ENCODE assay signal across 8 cellular contexts in the genomic region with DNA sequence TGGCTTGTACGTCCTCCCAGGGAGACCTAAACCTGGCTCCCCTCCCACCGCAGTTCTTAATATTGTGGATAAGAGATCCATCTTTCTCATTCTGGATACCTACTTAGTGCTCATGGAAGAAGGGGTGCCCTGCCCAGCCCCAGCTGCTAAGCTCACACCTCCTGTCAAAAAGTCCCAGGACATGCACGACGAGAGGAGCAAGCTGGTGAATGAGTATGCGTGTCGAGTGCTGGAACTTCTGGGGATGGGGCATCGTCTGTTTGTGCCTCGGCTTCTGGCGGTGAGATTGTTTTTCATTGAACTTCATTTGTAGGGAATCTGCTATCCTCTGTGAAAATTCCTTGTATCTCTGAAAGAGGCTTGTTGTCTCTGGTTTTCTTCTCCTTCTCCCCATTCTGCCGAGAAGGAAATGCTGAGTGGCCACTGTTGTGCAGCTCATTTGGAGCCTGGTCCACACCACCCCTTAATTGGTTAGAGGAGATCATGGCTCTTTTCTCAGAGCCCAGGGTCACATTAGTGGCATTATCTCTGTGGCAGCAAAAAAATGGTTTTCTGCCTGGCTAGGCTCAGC.
DNase-seq lines count a peak whose midpoint lies in the region; ATAC-seq and TF ChIP-seq lines count a peak whose summit lies in the region.

No MANE protein-coding gene starts in this region.

- ATAC-seq in naive B cell (ENCODE audit: low read depth in 2 of 2) (peak; percentile 3 to 4), HG02884 (IDR thresholded peaks at IDR 0.05; ENCODE audit: unreplicated experiment) (no peak), HG03095 (IDR thresholded peaks at IDR 0.05; ENCODE audit: unreplicated experiment) (no peak)

- no peaks in the 10 kb centered on the region for H3K27me3 Mint-ChIP-seq in naive B cell

- no peaks in the 10 kb centered on the region for H3K9me3 Mint-ChIP-seq in naive B cell

- peaks cover 0 to 7% (median 4%) of the 10 kb centered on the region in 3 donors for H3K4me1 Mint-ChIP-seq in naive B cell

- no peak overlapping the region for H3K27ac ChIP-seq in SK-N-MC

- no peak overlapping the region for H3K27ac Mint-ChIP-seq in naive B cell

- no peaks in the 10 kb centered on the region for H3K36me3 Mint-ChIP-seq in naive B cell

- H3K4me3 ChIP-seq in SK-N-MC: peak overlapping the region; percentile 11
- peak overlapping the region; percentile 60 for H3K4me3 ChIP-seq in epithelial cell of proximal tubule (ENCODE audit: low read depth, low read length)

- no peaks in the 10 kb centered on the region for H3K9me3 ChIP-seq in SK-N-MC (ENCODE audit: low read depth, low read length)

- no peak overlapping the region for H3K9ac ChIP-seq in SK-N-MC (ENCODE audit: insufficient read length)

- H3K36me3 ChIP-seq in SK-N-MC (ENCODE audit: insufficient read depth, low read length): no peaks in the 10 kb centered on the region

- TF ChIP-seq CTCF in epithelial cell of proximal tubule (conservative IDR thresholded peaks at IDR 0.05; ENCODE audit: low read depth, low read length): no peak

- DNase-seq in NCI-H345 (lab: John Stamatoyannopoulos, UW): peak; percentile 29
- no peak for DNase-seq in NCI-H345 treated with DMSO at 0.1 percent for 48 hours (lab: John Stamatoyannopoulos, UW; ENCODE audit: unreplicated experiment)
- DNase-seq in SK-N-MC (ENCODE audit: low read depth, low spot score): no peak
- DNase-seq in epithelial cell of proximal tubule (ENCODE audit: low read depth): no peak
- no peak for DNase-seq in naive B cell
- DNase-seq in cerebellar nuclear complex (lab: John Stamatoyannopoulos, UW): no peak

- H3K4me3 Mint-ChIP-seq in naive B cell: no peak overlapping the region

Comparison
In these comparisons a context has a peak if more than half of its experiments do, and no peak if none do; other contexts are left out.
1. ATAC-seq: peak in naive B cell (2 of 2); none in HG02884 (single experiment) and HG03095 (single experiment).